ENCODE assay signal across 7 cellular contexts in the genomic region with DNA sequence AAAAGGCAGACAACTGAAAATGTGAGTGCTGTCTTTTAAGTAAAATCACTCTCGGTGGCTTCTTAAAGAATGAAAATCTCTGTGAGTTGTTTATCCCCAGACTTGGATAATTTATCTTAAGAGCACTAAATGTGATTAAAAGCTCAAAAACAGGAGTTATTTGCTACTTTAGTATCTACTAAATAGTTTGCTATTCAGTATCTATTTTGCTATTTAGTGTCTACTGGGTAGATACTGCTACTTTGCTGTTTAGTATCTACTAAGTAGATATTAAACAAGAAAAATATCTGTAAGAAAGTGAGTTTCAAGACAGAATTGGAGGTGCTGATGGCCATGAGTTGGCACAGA. TPM values are rescaled to one million over a fixed set of nuclear protein-coding genes. Genes with fewer than 3 reads are reported as not detected.
DNase-seq lines count a peak whose midpoint lies in the region; TF ChIP-seq lines count a peak whose summit lies in the region.

No MANE protein-coding gene starts in this region.

- no peak for TF ChIP-seq EP300 in tibial nerve (IDR thresholded peaks at IDR 0.05)

- WGBS in adrenal gland, 4 donors: 0% methylated on average over 1 of the region's 1 CpG
- WGBS in tibial nerve, 2 donors: 0% methylated on average over 1 of the region's 1 CpG

- no TSS peak for BruUV-seq in Calu3 (replicated peaks; lab: Mats Ljungman, UMichigan)

- H3K4me1 Mint-ChIP-seq in Calu3 (ENCODE audit: low read depth, unreplicated experiment) (no peaks in the 10 kb centered on the region), nephron progenitor cell (peaks cover 22% of the 10 kb centered on the region)

- H3K4me3 ChIP-seq in Jurkat, Clone E6-1 (ENCODE audit: low read length): peak overlapping the region; percentile 65
- H3K4me3 ChIP-seq in adrenal gland (peak overlapping the region in 1 of 4 donors; percentile 82), tibial nerve (peak overlapping the region in 1 of 4 donors; percentile 73)

- H3K9me3 Mint-ChIP-seq in Calu3 (ENCODE audit: low read depth, unreplicated experiment) (no peaks in the 10 kb centered on the region), nephron progenitor cell (no peaks in the 10 kb centered on the region)

- H3K27ac Mint-ChIP-seq in Calu3 (ENCODE audit: unreplicated experiment): no peak overlapping the region
- H3K27ac Mint-ChIP-seq in nephron progenitor cell: no peak overlapping the region

- TF ChIP-seq CTCF in Calu3 (IDR thresholded peaks at IDR 0.05; ENCODE audit: unreplicated experiment) (no peak), adrenal gland (IDR thresholded peaks at IDR 0.05) (peak in 1 of 6 experiments; percentile 4), nephron progenitor cell (IDR thresholded peaks at IDR 0.05) (no peak), tibial nerve (IDR thresholded peaks at IDR 0.05) (no peak)

- H3K36me3 ChIP-seq in adrenal gland (replicated peaks in 1 of 2): no peaks in the 10 kb centered on the region
- no peaks in the 10 kb centered on the region for H3K36me3 ChIP-seq in tibial nerve

- peaks cover 19% of the 10 kb centered on the region for H3K36me3 Mint-ChIP-seq in Calu3 (ENCODE audit: insufficient read depth, unreplicated experiment)
- no peaks in the 10 kb centered on the region for H3K36me3 Mint-ChIP-seq in nephron progenitor cell (ENCODE audit: low read depth)

- H3K9me3 ChIP-seq in adrenal gland (replicated peaks in 1 of 3) (no peaks in the 10 kb centered on the region), tibial nerve (no peaks in the 10 kb centered on the region)

- CTCF ChIA-PET in Calu3 (lab: Charles Lee): interaction anchor here (0.8 to 1.0 kb wide), 2 partner anchors 23 to 92 kb away, joined by 3 read pairs; no protein-coding TSS in a partner anchor

- peak overlapping the region in 3 of 5 donors; percentile 63 to 79 (median 70) for H3K27ac ChIP-seq in adrenal gland
- peak overlapping the region in 1 of 4 donors; percentile 87 for H3K27ac ChIP-seq in tibial nerve

- H3K27me3 Mint-ChIP-seq in Calu3 (ENCODE audit: unreplicated experiment) (no peaks in the 10 kb centered on the region), nephron progenitor cell (ENCODE audit: low read depth, poor library complexity) (peaks cover 52% of the 10 kb centered on the region)

- DNase-seq in Calu3 (no peak), adrenal gland (no peak), nephron progenitor cell (no peak), tibial nerve (ENCODE audit: low spot score in 2 of 2) (no peak), SIG-M5 (lab: John Stamatoyannopoulos, UW) (no peak), AG08395 (ENCODE audit: low spot score) (no peak)
- no peak for DNase-seq in Jurkat, Clone E6-1 (ENCODE audit: low read depth, low spot score)

- H3K4me1 ChIP-seq in adrenal gland (replicated peaks in 1 of 2): peaks cover 6 to 9% of the 10 kb centered on the region in 2 donors
- peaks cover 0 to 27% (median 0%) of the 10 kb centered on the region in 4 donors for H3K4me1 ChIP-seq in tibial nerve

- intact Hi-C loops in Calu3 (cut with micrococcal nuclease; ENCODE audit: unreplicated experiment): loop anchor here (1.0 to 10.0 kb wide), 3 partner anchors 67 to 168 kb away; a partner anchor contains a TSS
- intact Hi-C loops in adrenal gland (cut with DNase I): loop anchor here in 1 of 2 donors (5.0 kb wide), 1 partner anchor 172 kb away; no protein-coding TSS in a partner anchor

- H3K4me3 Mint-ChIP-seq in Calu3 (ENCODE audit: low read depth, unreplicated experiment) (peak overlapping the region; percentile 77), nephron progenitor cell (peak overlapping the region; percentile 86)

- no peak for TF ChIP-seq POLR2A in adrenal gland (IDR thresholded peaks at IDR 0.05)
- TF ChIP-seq POLR2A in tibial nerve (IDR thresholded peaks at IDR 0.05): no peak

- H3K27me3 ChIP-seq in adrenal gland (peaks cover 3% of the 10 kb centered on the region), tibial nerve (peaks cover 0 to 25% of the 10 kb centered on the region in 2 donors)

RNA-seq across cellular contexts. Expression of a gene that starts 1.4 kb away (rescaled TPM):
- total RNA-seq in Calu3 (2022): 0.73 and 0.94 TPM in 2 replicates
- 0.95 TPM for polyA plus RNA-seq in Jurkat, Clone E6-1 (2012; ENCODE audit: insufficient read depth, insufficient read length)
- 10 to 100 TPM in 2 of 8 donors, 1 to 10 TPM in 6; 1.7 to 16.0 (median 5.5) TPM for total RNA-seq in adrenal gland
- 1 to 10 TPM in 1 of 3 donors, under 1 TPM in 2; 0.24 to 1.8 (median 0.40) TPM for polyA plus RNA-seq in adrenal gland
- 10 to 100 TPM in 2 of 4 donors, 1 to 10 TPM in 2; 6.6 to 17.8 (median 9.9) TPM for total RNA-seq in tibial nerve
